Comparison of ENCODE assay signal across 29 cellular contexts in genomic region chr2:68060652-68061051, GRCh38. TPM values are rescaled to one million over a fixed set of nuclear protein-coding genes. Genes with fewer than 3 reads are reported as not detected.
DNase-seq lines count a peak whose midpoint lies in the region; ATAC-seq, FAIRE-seq and TF ChIP-seq lines count a peak whose summit lies in the region.
"Had no signal": no experiment of that assay in that cellular context is flagged by ENCODE, and none has a peak within 500 bp of the region (broad histone marks: within the 10 kb centered on the region; RNA-seq: fewer than 3 reads in every experiment).

No MANE protein-coding gene starts in this region.

- TF ChIP-seq POLR2A in A549 (IDR thresholded peaks at IDR 0.05; ENCODE audit: low read length), result no peak

- peaks cover 21% of the 10 kb centered on the region for H3K4me1 ChIP-seq in A549
- H3K4me1 ChIP-seq in mesenchymal stem cell (ENCODE audit: control insufficient read depth, insufficient read depth, low read depth, low read length), result no peaks in the 10 kb centered on the region

- H3K36me3 Mint-ChIP-seq in activated T-helper 17 cell treated with anti-CD3 and anti-CD28 coated beads, Interleukin-2, amount 50 U/mL, for 72 hours (ENCODE audit: low read depth), result peaks cover 13% of the 10 kb centered on the region

- H2BK5ac ChIP-seq in mesenchymal stem cell (ENCODE audit: low read depth, low read length, poor library complexity, severe bottlenecking), result no peak overlapping the region

- H3K14ac ChIP-seq in mesenchymal stem cell (ENCODE audit: low read length in 2 of 2), result no peak overlapping the region

- no peak overlapping the region for H2AFZ ChIP-seq in mesenchymal stem cell (ENCODE audit: low read depth, low read length)

- no peak overlapping the region for H2BK120ac ChIP-seq in mesenchymal stem cell (ENCODE audit: low read depth, low read length)

- no peak for DNase-seq in A549 (ENCODE audit: low read depth in 1 of 2, low spot score in 1 of 2)
- no peak for DNase-seq in HFF-Myc (ENCODE audit: extremely low read depth, low read depth)
- no peak for DNase-seq in mesenchymal stem cell
- no peak for DNase-seq in stimulated activated CD4-positive, alpha-beta T cell treated with anti-CD3 and anti-CD28 coated beads, Interleukin-2, amount 100 ng/mL, for 48 hours
- DNase-seq in NCI-H1092 (lab: John Stamatoyannopoulos, UW), result no peak
- no peak for DNase-seq in NCI-H1105 (lab: John Stamatoyannopoulos, UW)
- DNase-seq: activated CD4-positive, alpha-beta T cell treated with anti-CD3 and anti-CD28 coated beads for 36 hours; activated T-cell treated with anti-CD3 and anti-CD28 coated beads, Interleukin-2, amount 50 U/mL, for 72 hours; DMS 273 treated with DMSO at 0.1 percent for 48 hours; gastrocnemius medialis; kidney; lower lobe of right lung; NCI-H2171; NCI-H524 treated with DMSO at 0.1 percent for 48 hours; occipital lobe; small intestine; stimulated activated CD4-positive, alpha-beta T cell treated with anti-CD3 and anti-CD28 coated beads, Interleukin-4, amount 100 ng/mL, for 1 hour; stimulated activated naive CD4-positive, alpha-beta T cell; T-cell; tibial artery had no signal

- H3K27ac Mint-ChIP-seq in activated T-helper 17 cell treated with anti-CD3 and anti-CD28 coated beads, Interleukin-2, amount 50 U/mL, for 72 hours, result no peak overlapping the region
- H3K27ac Mint-ChIP-seq: activated naive CD4-positive, alpha-beta T cell treated with anti-CD3 and anti-CD28 coated beads, Interleukin-2, amount 50 U/mL, for 24 hours; activated T-cell treated with anti-CD3 and anti-CD28 coated beads, Interleukin-2, amount 50 U/mL, for 72 hours; T-cell had no signal

- WGBS in A549 (ENCODE audit: missing lambda C conversion rate), result 88% methylated on average over 5 of the region's 5 CpGs
- 95% methylated on average over 2 of the region's 5 CpGs for WGBS in mesenchymal stem cell

- POLR2A ChIA-PET in A549 (lab: Yijun Ruan, JAX), result no interaction called here

- no peaks in the 10 kb centered on the region for H3K9me3 Mint-ChIP-seq in activated T-helper 17 cell treated with anti-CD3 and anti-CD28 coated beads, Interleukin-2, amount 50 U/mL, for 72 hours
- H3K9me3 Mint-ChIP-seq: activated naive CD4-positive, alpha-beta T cell treated with anti-CD3 and anti-CD28 coated beads, Interleukin-2, amount 50 U/mL, for 24 hours; activated T-cell treated with anti-CD3 and anti-CD28 coated beads, Interleukin-2, amount 50 U/mL, for 72 hours; T-cell had no signal

- no peak for TF ChIP-seq CTCF in A549 (IDR thresholded peaks at IDR 0.05)
- no peak for TF ChIP-seq CTCF in HFF-Myc (IDR thresholded peaks at IDR 0.05; ENCODE audit: low read depth, low read length, missing control alignments)

- no peak overlapping the region for H3K18ac ChIP-seq in mesenchymal stem cell (ENCODE audit: low read depth in 1 of 2, low read length in 2 of 2)

- peak overlapping the region; percentile 99 for H3K9ac ChIP-seq in mesenchymal stem cell (ENCODE audit: low read length)

- H4K91ac ChIP-seq in mesenchymal stem cell (ENCODE audit: low read length), result no peak overlapping the region

- no peak overlapping the region for H3K4ac ChIP-seq in mesenchymal stem cell (ENCODE audit: low read depth in 1 of 2, low read length in 2 of 2)

- no peaks in the 10 kb centered on the region for H3K27me3 Mint-ChIP-seq in activated T-helper 17 cell treated with anti-CD3 and anti-CD28 coated beads, Interleukin-2, amount 50 U/mL, for 72 hours
- H3K27me3 Mint-ChIP-seq: activated CD4-positive, alpha-beta T cell treated with anti-CD3 and anti-CD28 coated beads for 36 hours had no signal

- H3K4me3 ChIP-seq in A549 (no peak overlapping the region), HFF-Myc (replicated peaks; ENCODE audit: low read depth, low read length) (peak overlapping the region; percentile 72; the same call in 1 of the 2 replicates), mesenchymal stem cell (ENCODE audit: insufficient read depth in 1 of 2, low read depth in 1 of 2, low read length in 2 of 2) (peak overlapping the region in 1 of 2 experiments; percentile 1)
- H3K4me3 ChIP-seq: HAP-1, lower lobe of right lung, tibial artery had no signal

- no peak for TF ChIP-seq EP300 in A549 (IDR thresholded peaks at IDR 0.05)

- H2BK12ac ChIP-seq in mesenchymal stem cell (ENCODE audit: low read length in 2 of 2), result no peak overlapping the region

- H3K4me2 ChIP-seq in A549, result peak overlapping the region; percentile 80; the same call in 1 of the 3 replicates
- no peak overlapping the region for H3K4me2 ChIP-seq in mesenchymal stem cell (ENCODE audit: low read length, poor library complexity, severe bottlenecking)

- CTCF ChIA-PET in A549 (lab: Yijun Ruan, JAX), result no interaction called here

- H3K27ac ChIP-seq in A549, result no peak overlapping the region
- H3K27ac ChIP-seq in mesenchymal stem cell (ENCODE audit: low read length, poor library complexity, severe bottlenecking), result no peak overlapping the region
- H3K27ac ChIP-seq: C4-2B, gastrocnemius medialis, lower lobe of right lung, tibial artery had no signal

- no peaks in the 10 kb centered on the region for H3K27me3 ChIP-seq in mesenchymal stem cell (ENCODE audit: control insufficient read depth in 1 of 2, insufficient read depth in 1 of 2, low read length in 2 of 2)
- H3K27me3 ChIP-seq: gastrocnemius medialis, tibial artery had no signal

- no peak overlapping the region for H3K23ac ChIP-seq in mesenchymal stem cell (ENCODE audit: low read length in 2 of 2)

- H3K36me3 ChIP-seq in mesenchymal stem cell (ENCODE audit: control insufficient read depth in 1 of 2, insufficient read depth in 2 of 2, low read depth in 1 of 2, low read length in 2 of 2), result no peaks in the 10 kb centered on the region
- H3K36me3 ChIP-seq: gastrocnemius medialis, HAP-1, lower lobe of right lung, tibial artery had no signal

- H4K8ac ChIP-seq in mesenchymal stem cell (ENCODE audit: low read length), result no peak overlapping the region

- no peak overlapping the region for H2AK5ac ChIP-seq in mesenchymal stem cell (ENCODE audit: low read length, severe bottlenecking)

- H3K4me1 Mint-ChIP-seq in activated T-helper 17 cell treated with anti-CD3 and anti-CD28 coated beads, Interleukin-2, amount 50 U/mL, for 72 hours, result peaks cover 27% of the 10 kb centered on the region

- no peak for FAIRE-seq in A549 (lab: Jason Lieb, UNC)
- FAIRE-seq: astrocyte, G401.6, GM18507, kidney, small intestine had no signal

- ATAC-seq in A549, result no peak
- no peak for ATAC-seq in activated T-helper 17 cell treated with anti-CD3 and anti-CD28 coated beads, Interleukin-2, amount 50 U/mL, for 72 hours (replicated peaks)
- no peak for ATAC-seq in GM19328 (IDR thresholded peaks at IDR 0.05; ENCODE audit: unreplicated experiment)
- ATAC-seq: activated CD4-positive, alpha-beta T cell treated with anti-CD3 and anti-CD28 coated beads for 36 hours; activated T-cell treated with anti-CD3 and anti-CD28 coated beads, Interleukin-2, amount 50 U/mL, for 72 hours; gastrocnemius medialis; lower lobe of right lung; Right ventricle myocardium inferior; T-cell had no signal

- H3K79me1 ChIP-seq in mesenchymal stem cell (replicated peaks; ENCODE audit: low read length, poor library complexity, severe bottlenecking), result peaks cover 8% of the 10 kb centered on the region

- H2BK15ac ChIP-seq in mesenchymal stem cell (ENCODE audit: low read depth, poor library complexity, severe bottlenecking), result no peak overlapping the region

- no peak for TF ChIP-seq RAD21 in A549 (conservative IDR thresholded peaks at IDR 0.05 in 1 of 2, IDR thresholded peaks at IDR 0.05 in 1 of 2)

- peak overlapping the region; percentile 25 for H3K4me3 Mint-ChIP-seq in activated T-helper 17 cell treated with anti-CD3 and anti-CD28 coated beads, Interleukin-2, amount 50 U/mL, for 72 hours
- H3K4me3 Mint-ChIP-seq: activated CD4-positive, alpha-beta T cell treated with anti-CD3 and anti-CD28 coated beads for 36 hours had no signal

- H3K9me3 ChIP-seq in A549 (no peaks in the 10 kb centered on the region), mesenchymal stem cell (ENCODE audit: control insufficient read depth, low read length) (no peaks in the 10 kb centered on the region)
- H3K9me3 ChIP-seq: gastrocnemius medialis, HAP-1, lower lobe of right lung, tibial artery had no signal

TF ChIP-seq in A549, 52 proteins besides CTCF, POLR2A, EP300 and RAD21:
- no peak for TF ChIP-seq PHF8 (IDR thresholded peaks at IDR 0.05; ENCODE audit: borderline replicate concordance, low read depth)
TF ChIP-seq in A549: peak in this region for 0.

RNA-seq across cellular contexts. Expression of gene C1D, which starts 2.2 kb away (rescaled TPM):
- polyA plus RNA-seq in A549 (2011; rRNA removed), result 42.0 and 89.1 TPM in 2 replicates
- polyA plus RNA-seq in A549 (2012; cell fraction: cytosol; rRNA removed), result 16.1 and 21.6 TPM in 2 replicates
- 3.2 and 5.3 TPM in 2 replicates for polyA plus RNA-seq in A549 (2012; cell fraction: nucleus; rRNA removed)
- polyA plus RNA-seq in A549 (2017; fragmentation: RNase III; extraction: RNeasy Plus Mini Kit Qiagen cat#74134 plus additional on column Dnase treatment), result 57.5 to 69.8 TPM (median 62.5 TPM) in 3 replicates
- 4.1 and 4.2 TPM in 2 replicates for polyA minus RNA-seq in A549 (2011; rRNA and poly(A)+ RNA removed)
- total RNA-seq in activated T-helper 17 cell treated with anti-CD3 and anti-CD28 coated beads, Interleukin-2, amount 50 U/mL, for 72 hours, result 10 to 100 TPM; 16.8 to 17.8 TPM
- polyA plus RNA-seq in mesenchymal stem cell (2013, experiment 1 of 2), result 28.9 TPM
- 30.1 TPM for polyA plus RNA-seq in mesenchymal stem cell (2013, experiment 2 of 2)
